18 cellular contexts compared by ENCODE assay signal in the genomic region with DNA sequence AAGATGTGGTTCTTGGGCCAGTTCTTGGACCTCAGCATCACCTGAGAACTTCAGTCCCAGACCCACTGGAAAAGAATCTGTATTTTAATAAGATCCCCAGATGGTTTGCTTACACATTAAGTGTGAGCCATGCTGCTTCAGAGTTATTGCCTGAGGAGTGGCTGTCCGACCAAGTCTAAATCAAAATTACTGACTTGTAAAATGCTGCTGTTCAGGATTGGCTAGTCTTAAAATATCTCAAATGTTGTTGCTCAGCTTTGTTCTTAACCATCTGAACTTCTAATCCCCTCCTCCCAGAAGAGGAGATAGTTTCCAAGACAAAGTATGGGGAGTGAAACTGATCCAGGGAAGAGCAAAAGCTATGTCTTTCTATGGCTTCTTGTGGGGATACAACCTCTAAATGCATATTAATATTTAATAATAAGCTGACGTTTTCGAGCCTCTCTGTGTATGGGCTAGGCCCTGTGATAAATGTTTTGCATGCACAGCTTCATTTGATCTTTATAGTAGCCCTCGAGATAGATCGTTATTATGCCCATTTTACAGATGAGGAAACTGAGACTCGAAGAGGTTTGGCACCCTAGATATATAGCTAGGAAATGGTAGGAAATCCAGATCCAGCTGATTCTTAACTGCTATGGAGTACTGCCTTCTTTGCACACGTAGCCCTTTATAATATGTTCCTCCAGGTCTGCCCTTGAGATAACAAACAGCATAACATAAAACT. TPM values are rescaled to one million over a fixed set of nuclear protein-coding genes. Genes with fewer than 3 reads are reported as not detected.
DNase-seq lines count a peak whose midpoint lies in the region; TF ChIP-seq lines count a peak whose summit lies in the region.
"Had no signal": no experiment of that assay in that cellular context is flagged by ENCODE, and none has a peak within 500 bp of the region (broad histone marks: within the 10 kb centered on the region; RNA-seq: fewer than 3 reads in every experiment).

No MANE protein-coding gene starts in this region.

- H3K9me3 Mint-ChIP-seq in glutamatergic neuron (ENCODE audit: unreplicated experiment) = peaks cover 7% of the 10 kb centered on the region

- no peak overlapping the region for H3K4me3 ChIP-seq in sigmoid colon
- H3K4me3 ChIP-seq: A549, GM12878, GM23248, HAP-1, SJSA1 had no signal

- H3K27me3 Mint-ChIP-seq in glutamatergic neuron (ENCODE audit: unreplicated experiment) = peaks cover 2% of the 10 kb centered on the region

- H3K27ac ChIP-seq in sigmoid colon = peak overlapping the region in 3 of 4 donors; percentile 72 to 92 (median 88)
- H3K27ac ChIP-seq: GM23248, SJSA1 had no signal

- peaks cover 6 to 76% (median 29%) of the 10 kb centered on the region in 4 donors for H3K36me3 ChIP-seq in sigmoid colon
- H3K36me3 ChIP-seq: BE2C had no signal

- H3K36me3 Mint-ChIP-seq in glutamatergic neuron (ENCODE audit: unreplicated experiment) = no peaks in the 10 kb centered on the region

- intact Hi-C loops in sigmoid colon (cut with DNase I) = no loop called here

- TF ChIP-seq POLR2A in sigmoid colon (IDR thresholded peaks at IDR 0.05) = no peak

- H3K4me1 ChIP-seq in sigmoid colon = peaks cover 0 to 57% (median 42%) of the 10 kb centered on the region in 4 donors
- H3K4me1 ChIP-seq: BE2C, HAP-1 had no signal

- no peaks in the 10 kb centered on the region for H3K27me3 ChIP-seq in sigmoid colon
- H3K27me3 ChIP-seq: BE2C, SJSA1 had no signal

- no peaks in the 10 kb centered on the region for H3K9me3 ChIP-seq in sigmoid colon
- H3K9me3 ChIP-seq: A549, BE2C, HAP-1, SJSA1 had no signal

- DNase-seq in NCI-H524 treated with DMSO at 0.1 percent for 48 hours (lab: John Stamatoyannopoulos, UW) (peak; percentile 1), amniotic epithelial cell (ENCODE audit: low read depth) (peak; percentile 48), glutamatergic neuron (no peak), sigmoid colon (no peak), NCI-H1092 treated with DMSO at 0.1 percent for 48 hours (lab: John Stamatoyannopoulos, UW) (no peak), mucosa of gallbladder (ENCODE audit: low spot score) (no peak), NCI-H1417 (lab: John Stamatoyannopoulos, UW) (no peak)
- DNase-seq: BE2C, GM23248, KBM-7, NCI-H1092, NCI-H146, NCI-H2029 treated with DMSO at 0.1 percent for 48 hours, OCI-M1 had no signal

- TF ChIP-seq CTCF in glutamatergic neuron (IDR thresholded peaks at IDR 0.05; ENCODE audit: partially characterized antibody, unreplicated experiment) (no peak), sigmoid colon (IDR thresholded peaks at IDR 0.05) (no peak)

- H3K27ac Mint-ChIP-seq in glutamatergic neuron (ENCODE audit: unreplicated experiment) = peak overlapping the region; percentile 78

- TF ChIP-seq EP300 in sigmoid colon (IDR thresholded peaks at IDR 0.05) = no peak

- H3K4me1 Mint-ChIP-seq in glutamatergic neuron (ENCODE audit: low read depth, unreplicated experiment) = peaks cover 20% of the 10 kb centered on the region

- no peak overlapping the region for H3K4me3 Mint-ChIP-seq in glutamatergic neuron (ENCODE audit: unreplicated experiment)

- WGBS in sigmoid colon, 2 donors = 91 to 94% methylated on average over 7 of the region's 7 CpGs

RNA-seq across cellular contexts. Expression of a gene that starts 52.2 kb away (rescaled TPM):
- total RNA-seq in glutamatergic neuron (ENCODE audit: unreplicated experiment) = 0.96 TPM
- under 1 TPM in 3 of 4 donors, not detected in 1; 0.27 to 0.82 (median 0.71) TPM for total RNA-seq in sigmoid colon
- 10 to 100 TPM in 2 of 3 donors, 1 to 10 TPM in 1; 9.0 to 69.8 (median 34.7) TPM for polyA plus RNA-seq in sigmoid colon
- total RNA-seq in mucosa of gallbladder = 2.3 TPM
- total RNA-seq: GM23248, SJSA1 had no signal
- polyA plus RNA-seq: GM23248 had no signal

Comparison
In these comparisons a context has a peak if more than half of its experiments do, and no peak if none do; other contexts are left out.
1. DNase-seq: peak in NCI-H524 treated with DMSO at 0.1 percent for 48 hours (single experiment) and amniotic epithelial cell (single experiment); none in glutamatergic neuron (single experiment), sigmoid colon (single experiment), NCI-H1092 treated with DMSO at 0.1 percent for 48 hours (single experiment), mucosa of gallbladder (single experiment) and NCI-H1417 (0 of 3).